ENCODE assay signal across 30 cellular contexts in genomic region chr7:140866926-140867325, GRCh38.
"Had no signal": no experiment of that assay in that cellular context is flagged by ENCODE, and none has a peak within 500 bp of the region (broad histone marks: within the 10 kb centered on the region; RNA-seq: fewer than 3 reads in every experiment).

No MANE protein-coding gene starts in this region.

- H3K4me3 ChIP-seq: heart right ventricle, lower lobe of right lung, neural progenitor cell, prostate gland, sigmoid colon, stomach, testis, tibial artery, upper lobe of left lung had no signal

- ATAC-seq: effector memory CD8-positive, alpha-beta T cell; heart right ventricle; left cardiac atrium; left ventricle myocardium superior; lower lobe of right lung; naive thymus-derived CD4-positive, alpha-beta T cell; right cardiac atrium; stimulated activated effector memory CD8-positive, alpha-beta T cell treated with anti-CD3 and anti-CD28 coated beads, Interleukin-12 subunit alpha, Interleukin-12 subunit beta, amount 100 ng/mL, for 72 hours had no signal

- FAIRE-seq: endometrium, islet of Langerhans, urothelium cell line had no signal

- H3K4me1 Mint-ChIP-seq: mesothelial cell of epicardium, nephron, neural progenitor cell had no signal

- H2AFZ ChIP-seq: neural progenitor cell had no signal

- H3K27ac Mint-ChIP-seq: effector memory CD8-positive, alpha-beta T cell; mesothelial cell of epicardium; naive thymus-derived CD4-positive, alpha-beta T cell; nephron; neural progenitor cell; stimulated activated effector memory CD8-positive, alpha-beta T cell treated with anti-CD3 and anti-CD28 coated beads, Interleukin-12 subunit alpha, Interleukin-12 subunit beta, amount 100 ng/mL, for 72 hours had no signal

- DNase-seq: cerebellar nuclear complex; cortex of kidney; effector memory CD8-positive, alpha-beta T cell; foreskin fibroblast; glutamatergic neuron; heart right ventricle; hippocampal formation; left cardiac atrium; left ventricle myocardium superior; lower lobe of right lung; mesenchymal stem cell; naive thymus-derived CD4-positive, alpha-beta T cell; nucleus accumbens; right cardiac atrium; sigmoid colon; stimulated activated CD4-positive, alpha-beta T cell treated with anti-CD3 and anti-CD28 coated beads, Interleukin-2, amount 100 ng/mL, for 24 hours; stimulated activated CD4-positive, alpha-beta T cell treated with anti-CD3 and anti-CD28 coated beads, Interleukin-4, amount 100 ng/mL, for 24 hours; stimulated activated naive CD4-positive, alpha-beta T cell treated with Interleukin-2 at 50 U/mL for 16 hours; stomach; testis; tibial artery; upper lobe of left lung had no signal

- H3K27me3 Mint-ChIP-seq: effector memory CD8-positive, alpha-beta T cell; naive thymus-derived CD4-positive, alpha-beta T cell had no signal

- H3K36me3 ChIP-seq: heart right ventricle, lower lobe of right lung, neural progenitor cell, prostate gland, sigmoid colon, tibial artery, upper lobe of left lung had no signal

- H3K27ac ChIP-seq: heart right ventricle, lower lobe of right lung, neural progenitor cell, prostate gland, sigmoid colon, stomach, testis, tibial artery, upper lobe of left lung had no signal

- H3K27me3 ChIP-seq: heart right ventricle, neural progenitor cell, sigmoid colon, stomach, testis, tibial artery, upper lobe of left lung had no signal

- H3K36me3 Mint-ChIP-seq: stimulated activated effector memory CD8-positive, alpha-beta T cell treated with anti-CD3 and anti-CD28 coated beads, Interleukin-12 subunit alpha, Interleukin-12 subunit beta, amount 100 ng/mL, for 72 hours had no signal

- H3K4me1 ChIP-seq: prostate gland, testis had no signal

- H3K9me3 ChIP-seq: heart right ventricle, lower lobe of right lung, prostate gland, sigmoid colon, stomach, testis, tibial artery, upper lobe of left lung had no signal

- H3K4me3 Mint-ChIP-seq: effector memory CD8-positive, alpha-beta T cell; mesothelial cell of epicardium; nephron; neural progenitor cell; stimulated activated effector memory CD8-positive, alpha-beta T cell treated with anti-CD3 and anti-CD28 coated beads, Interleukin-12 subunit alpha, Interleukin-12 subunit beta, amount 100 ng/mL, for 72 hours had no signal

- H3K9ac ChIP-seq: neural progenitor cell had no signal

- H3K4me2 ChIP-seq: neural progenitor cell had no signal
